ENCODE assay signal across 9 cellular contexts in the genomic region with DNA sequence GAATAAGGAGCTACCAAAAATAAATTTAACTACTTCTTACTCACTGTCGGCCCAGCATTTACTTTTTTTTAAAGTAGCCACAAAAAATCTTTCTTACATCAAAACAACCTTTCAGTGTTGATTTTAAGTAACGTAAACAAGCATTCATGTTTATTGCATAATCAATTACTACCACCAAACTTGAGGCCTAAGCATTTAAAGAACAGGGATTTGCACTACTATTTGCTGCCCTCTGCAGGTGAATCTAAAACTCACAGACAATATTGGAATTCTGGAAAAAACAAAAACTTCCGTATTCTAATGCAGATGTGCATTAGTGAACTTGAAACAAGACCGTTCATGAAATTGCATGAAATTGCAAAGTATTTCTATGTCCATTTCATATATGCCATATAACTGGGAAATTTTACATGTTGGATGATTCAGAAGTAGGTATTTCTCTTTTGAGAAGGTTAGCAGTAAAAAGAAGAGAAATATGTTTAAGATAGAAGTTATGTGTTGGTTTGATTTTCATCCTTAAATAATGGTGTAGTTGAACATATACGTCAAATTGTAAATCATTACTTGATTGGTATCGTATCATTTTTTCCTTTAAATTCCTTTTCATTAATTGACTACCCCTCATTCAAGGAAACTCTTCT. TPM values are rescaled to one million over a fixed set of nuclear protein-coding genes. Genes with fewer than 3 reads are reported as not detected.
A peak's percentile ranks its signal among the peaks of the same experiment; 100 is the strongest.
DNase-seq lines count a peak whose midpoint lies in the region; ATAC-seq, FAIRE-seq and TF ChIP-seq lines count a peak whose summit lies in the region.
"Had no signal": no experiment of that assay in that cellular context is flagged by ENCODE, and none has a peak within 500 bp of the region (broad histone marks: within the 10 kb centered on the region; RNA-seq: fewer than 3 reads in every experiment).

No MANE protein-coding gene starts in this region.

- no peaks in the 10 kb centered on the region for H3K9me1 ChIP-seq in endothelial cell of umbilical vein (replicated peaks; ENCODE audit: control insufficient read depth, extremely low read depth, insufficient read depth, low read length)

- BruUV-seq in endothelial cell of umbilical vein (replicated peaks; lab: Mats Ljungman, UMichigan): no TSS peak

- FAIRE-seq in endothelial cell of umbilical vein (lab: Jason Lieb, UNC): peak; percentile 65

- H3K27me3 Mint-ChIP-seq in neural crest cell (ENCODE audit: low read depth): no peaks in the 10 kb centered on the region

- H3K36me3 ChIP-seq in HEK293 (ENCODE audit: control insufficient read depth in 2 of 2, insufficient read depth in 1 of 2, low read length in 2 of 2) (no peaks in the 10 kb centered on the region), endothelial cell of umbilical vein (ENCODE audit: control insufficient read depth in 2 of 2, extremely low read depth in 1 of 2, insufficient read depth in 2 of 2, low read length in 2 of 2) (no peaks in the 10 kb centered on the region)

- H3K4me3 ChIP-seq in HEK293 (ENCODE audit: low read depth, low read length) (no peak overlapping the region), endothelial cell of umbilical vein (replicated peaks in 1 of 3; ENCODE audit: insufficient read depth in 1 of 3, low read depth in 1 of 3, low read length in 3 of 3) (no peak overlapping the region)

- no peaks in the 10 kb centered on the region for H4K20me1 ChIP-seq in endothelial cell of umbilical vein (replicated peaks; ENCODE audit: control insufficient read depth, extremely low read depth, insufficient read depth, low read length)

- H3K27me3 ChIP-seq in endothelial cell of umbilical vein (ENCODE audit: control insufficient read depth in 2 of 2, insufficient read depth in 2 of 2, low read length in 2 of 2): peaks cover 0 to 7% of the 10 kb centered on the region in 2 experiments

- H3K9me3 Mint-ChIP-seq in neural crest cell: no peaks in the 10 kb centered on the region
- H3K9me3 Mint-ChIP-seq: activated naive CD8-positive, alpha-beta T cell treated with anti-CD3 and anti-CD28 coated beads, Interleukin-2, amount 10 ng/mL, durations not matched to agents 7 days and 5 days had no signal

- H3K9ac ChIP-seq in endothelial cell of umbilical vein (replicated peaks; ENCODE audit: extremely low read depth, insufficient read depth, low read length): no peak overlapping the region

- DNase-seq in NCI-H2196 (lab: John Stamatoyannopoulos, UW; ENCODE audit: unreplicated experiment) (peak; percentile 3), NCI-H2196 treated with DMSO at 0.1 percent for 48 hours (lab: John Stamatoyannopoulos, UW; ENCODE audit: unreplicated experiment) (no peak), OCI-M2 (lab: John Stamatoyannopoulos, UW; ENCODE audit: unreplicated experiment) (peak; percentile 5), endothelial cell of umbilical vein (ENCODE audit: low read depth, low spot score) (peak; percentile 64), neural crest cell (ENCODE audit: low read depth, low spot score) (peak; percentile 32)
- DNase-seq in activated CD4-positive, CD25-positive, alpha-beta regulatory T cell treated with anti-CD3 and anti-CD28 coated beads, Interleukin-2, amount 50 U/mL, for 72 hours: no peak
- DNase-seq: activated naive CD8-positive, alpha-beta T cell treated with anti-CD3 and anti-CD28 coated beads, Interleukin-2, amount 10 ng/mL, durations not matched to agents 7 days and 5 days had no signal

- no peak overlapping the region for H3K4me2 ChIP-seq in endothelial cell of umbilical vein (ENCODE audit: insufficient read depth, low read length)

- no peak overlapping the region for H3K27ac Mint-ChIP-seq in neural crest cell (ENCODE audit: unreplicated experiment)
- H3K27ac Mint-ChIP-seq: activated naive CD8-positive, alpha-beta T cell treated with anti-CD3 and anti-CD28 coated beads, Interleukin-2, amount 10 ng/mL, durations not matched to agents 7 days and 5 days had no signal

- H3K4me3 Mint-ChIP-seq in neural crest cell: no peak overlapping the region
- H3K4me3 Mint-ChIP-seq: activated naive CD8-positive, alpha-beta T cell treated with anti-CD3 and anti-CD28 coated beads, Interleukin-2, amount 10 ng/mL, durations not matched to agents 7 days and 5 days had no signal

- H3K36me3 Mint-ChIP-seq in neural crest cell (ENCODE audit: low read depth): no peaks in the 10 kb centered on the region
- H3K36me3 Mint-ChIP-seq: activated naive CD8-positive, alpha-beta T cell treated with anti-CD3 and anti-CD28 coated beads, Interleukin-2, amount 10 ng/mL, durations not matched to agents 7 days and 5 days had no signal

- H3K4me1 Mint-ChIP-seq in neural crest cell: no peaks in the 10 kb centered on the region

- intact Hi-C loops in endothelial cell of umbilical vein (cut with micrococcal nuclease): loop anchor here (1.0 to 2.0 kb wide), 7 partner anchors 102 to 705 kb away; no protein-coding TSS in a partner anchor

- H3K9me3 ChIP-seq in HEK293 (ENCODE audit: control insufficient read depth, insufficient read depth, low read depth, low read length) (no peaks in the 10 kb centered on the region), endothelial cell of umbilical vein (replicated peaks; ENCODE audit: control insufficient read depth, insufficient read depth, low read length) (no peaks in the 10 kb centered on the region)

- H3K79me2 ChIP-seq in endothelial cell of umbilical vein (ENCODE audit: control insufficient read depth, insufficient read depth, low read length): no peaks in the 10 kb centered on the region

- H3K4me1 ChIP-seq in HEK293 (ENCODE audit: control insufficient read depth, insufficient read depth, low read length) (no peaks in the 10 kb centered on the region), endothelial cell of umbilical vein (ENCODE audit: control insufficient read depth, extremely low read depth, insufficient read depth, low read length) (peaks cover 2% of the 10 kb centered on the region)

- H3K27ac ChIP-seq in HEK293 (ENCODE audit: extremely low read depth, low read depth, low read length): no peak overlapping the region
- H3K27ac ChIP-seq in endothelial cell of umbilical vein (ENCODE audit: insufficient read depth, low read depth, low read length): no peak overlapping the region

- TF ChIP-seq CTCF in HEK293 (tag by site-specific recombination; IDR thresholded peaks at IDR 0.05) (no peak), endothelial cell of umbilical vein (IDR thresholded peaks at IDR 0.05; ENCODE audit: extremely low read depth in 1 of 2, insufficient read depth in 1 of 2, low read depth in 1 of 2, low read length in 2 of 2) (peak; percentile 55), neural crest cell (conservative IDR thresholded peaks at IDR 0.05) (peak; percentile 91)

- ATAC-seq in GM21360 (IDR thresholded peaks at IDR 0.05; ENCODE audit: unreplicated experiment): no peak

- H2AFZ ChIP-seq in endothelial cell of umbilical vein (ENCODE audit: low read depth, low read length): no peak overlapping the region

- POLR2A ChIA-PET in HEK293 (lab: Yijun Ruan, JAX) (no interaction called here), endothelial cell of umbilical vein (lab: Charles Lee) (no interaction called here)

- no peak for TF ChIP-seq POLR2A in endothelial cell of umbilical vein (IDR thresholded peaks at IDR 0.05; ENCODE audit: low read depth, low read length)

- dilution Hi-C loops in endothelial cell of umbilical vein (cut with MboI; ENCODE audit: extremely low pct_ligation_motif_present, low sequenced_read_pairs): no loop called here

- CTCF ChIA-PET in HEK293 (lab: Yijun Ruan, JAX): interaction anchor here (0.7 to 0.9 kb wide), 4 partner anchors 10 to 652 kb away, joined by 3 to 4 read pairs (median 3); no protein-coding TSS in a partner anchor
- CTCF ChIA-PET in endothelial cell of umbilical vein (lab: Charles Lee): interaction anchor here (0.6 to 3.2 kb wide), 30 partner anchors 12 to 1230 kb away, joined by 3 to 83 read pairs (median 4); a partner anchor contains a TSS

TF ChIP-seq in HEK293, 187 proteins besides CTCF, POLR2A, EP300 and RAD21 (continues in another document):
- TF ChIP-seq ZNF510 (tag by site-specific recombination; IDR thresholded peaks at IDR 0.05; ENCODE audit: insufficient replicate concordance) (no peak), ZNF660 (tag by site-specific recombination; IDR thresholded peaks at IDR 0.05) (0 out of 2 replicates have a peak, but pooled peaks have one; percentile 42)

TF ChIP-seq in endothelial cell of umbilical vein, 7 proteins besides CTCF, POLR2A, EP300 and RAD21:
- TF ChIP-seq MYC (IDR thresholded peaks at IDR 0.05; ENCODE audit: low read depth, low read length) (no peak), FOS (IDR thresholded peaks at IDR 0.05; ENCODE audit: borderline replicate concordance, insufficient read depth, low read length) (peak; percentile 2)

RNA-seq across cellular contexts. Expression of a gene that starts 55.6 kb away (rescaled TPM):
- 69.4 and 69.7 TPM in 2 replicates for total RNA-seq in endothelial cell of umbilical vein
- 26.0 and 33.1 TPM in 2 replicates for polyA plus RNA-seq in endothelial cell of umbilical vein
- 45.1 and 55.9 TPM in 2 replicates for polyA plus RNA-seq in endothelial cell of umbilical vein (2011; cell fraction: cytosol; rRNA removed)
- polyA plus RNA-seq in endothelial cell of umbilical vein (2011; cell fraction: nucleus; rRNA removed): 150 and 175 TPM in 2 replicates
- polyA plus RNA-seq in endothelial cell of umbilical vein (2012): 36.2 and 43.2 TPM in 2 replicates
- 77.6 and 83.4 TPM in 2 replicates for polyA minus RNA-seq in endothelial cell of umbilical vein
- 34.2 TPM for polyA minus RNA-seq in endothelial cell of umbilical vein (2011; cell fraction: cytosol; rRNA and poly(A)+ RNA removed)
- polyA minus RNA-seq in endothelial cell of umbilical vein (2011; cell fraction: nucleus; rRNA and poly(A)+ RNA removed): 49.4 and 73.7 TPM in 2 replicates
- 95.5 and 102 TPM in 2 replicates for total RNA-seq in neural crest cell

RNA-seq across cellular contexts. Expression of a gene that starts 55.8 kb away (rescaled TPM):
- 14.6 and 14.8 TPM in 2 replicates for total RNA-seq in endothelial cell of umbilical vein
- 1.5 and 2.9 TPM in 2 replicates for polyA plus RNA-seq in endothelial cell of umbilical vein
- 2.1 and 2.8 TPM in 2 replicates for polyA plus RNA-seq in endothelial cell of umbilical vein (2011; cell fraction: cytosol; rRNA removed)
- 7.3 and 8.6 TPM in 2 replicates for polyA plus RNA-seq in endothelial cell of umbilical vein (2011; cell fraction: nucleus; rRNA removed)
- polyA plus RNA-seq in endothelial cell of umbilical vein (2012): 5.0 and 7.6 TPM in 2 replicates
- polyA minus RNA-seq in endothelial cell of umbilical vein: 6.3 and 9.5 TPM in 2 replicates
- polyA minus RNA-seq in endothelial cell of umbilical vein (2011; cell fraction: cytosol; rRNA and poly(A)+ RNA removed): 2.2 TPM
- polyA minus RNA-seq in endothelial cell of umbilical vein (2011; cell fraction: nucleus; rRNA and poly(A)+ RNA removed): 19.5 and 23.2 TPM in 2 replicates
- total RNA-seq in neural crest cell: 7.2 and 8.6 TPM in 2 replicates

Comparison
In these comparisons a context has a peak if more than half of its experiments do, and no peak if none do; other contexts are left out.
1. DNase-seq: peak in NCI-H2196 (single experiment), OCI-M2 (single experiment), endothelial cell of umbilical vein (single experiment) and neural crest cell (single experiment); none in NCI-H2196 treated with DMSO at 0.1 percent for 48 hours (single experiment) and activated CD4-positive, CD25-positive, alpha-beta regulatory T cell treated with anti-CD3 and anti-CD28 coated beads, Interleukin-2, amount 50 U/mL, for 72 hours (single experiment).